In genomic region chr1:43552059-43552742, GRCh38 we compare ENCODE assay signal across 14 cellular contexts. TPM values are rescaled to one million over a fixed set of nuclear protein-coding genes. Genes with fewer than 3 reads are reported as not detected.
DNase-seq lines count a peak whose midpoint lies in the region; ATAC-seq and TF ChIP-seq lines count a peak whose summit lies in the region.
"Had no signal": no experiment of that assay in that cellular context is flagged by ENCODE, and none has a peak within 500 bp of the region (broad histone marks: within the 10 kb centered on the region; RNA-seq: fewer than 3 reads in every experiment).

No MANE protein-coding gene starts in this region.

- peaks cover 10 to 28% (median 23%) of the 10 kb centered on the region in 5 donors for H3K27me3 Mint-ChIP-seq in naive thymus-derived CD8-positive, alpha-beta T cell
- peaks cover 9% of the 10 kb centered on the region for H3K27me3 Mint-ChIP-seq in activated CD4-positive, alpha-beta memory T cell treated with anti-CD3 and anti-CD28 coated beads, Interleukin-2, amount 10 ng/mL, durations not matched to agents 7 days and 5 days

- H3K4me1 Mint-ChIP-seq in naive thymus-derived CD8-positive, alpha-beta T cell = peaks cover 6 to 16% (median 12%) of the 10 kb centered on the region in 4 donors
- H3K4me1 Mint-ChIP-seq in activated CD4-positive, alpha-beta memory T cell treated with anti-CD3 and anti-CD28 coated beads, Interleukin-2, amount 10 ng/mL, durations not matched to agents 7 days and 5 days = peaks cover 6% of the 10 kb centered on the region

- peaks cover 5 to 58% of the 10 kb centered on the region in 2 experiments for H3K79me1 ChIP-seq in IMR-90 (ENCODE audit: low read depth in 1 of 2, low read length in 2 of 2)

- dilution Hi-C loops in IMR-90 (cut with HindIII; ENCODE audit: low sequenced_read_pairs, unreplicated experiment) = no loop called here

- peaks cover 17% of the 10 kb centered on the region; the same call in 1 of the 2 replicates for H3K36me3 ChIP-seq in IMR-90 (ENCODE audit: control insufficient read depth, insufficient read depth, low read length)
- peaks cover 0 to 8% of the 10 kb centered on the region in 2 donors for H3K36me3 ChIP-seq in muscle layer of duodenum (ENCODE audit: control insufficient read depth in 1 of 2, insufficient read depth in 2 of 2, low read length in 2 of 2)
- peaks cover 0 to 27% (median 0%) of the 10 kb centered on the region in 3 donors for H3K36me3 ChIP-seq in tibial nerve

- no peak for TF ChIP-seq RAD21 in IMR-90 (IDR thresholded peaks at IDR 0.05; ENCODE audit: low read length)

- no peak overlapping the region for H4K91ac ChIP-seq in IMR-90 (ENCODE audit: insufficient read depth, low read depth, low read length)

- 100% methylated on average over 1 of the region's 5 CpGs; no CpG with 5 or more reads in 1 of the 2 experiments for WGBS in IMR-90 (ENCODE audit: extremely low coverage in 2 of 2, insufficient read length in 1 of 2), 2 experiments
- WGBS in tibial nerve, 2 donors = 70 to 71% methylated on average over 5 of the region's 5 CpGs

- peak overlapping the region in 1 of 10 donors; percentile 37 for H3K4me3 Mint-ChIP-seq in naive thymus-derived CD8-positive, alpha-beta T cell
- no peak overlapping the region for H3K4me3 Mint-ChIP-seq in activated CD4-positive, alpha-beta memory T cell treated with anti-CD3 and anti-CD28 coated beads, Interleukin-2, amount 10 ng/mL, durations not matched to agents 7 days and 5 days
- H3K4me3 Mint-ChIP-seq: activated CD8-positive, alpha-beta T cell treated with anti-CD3 and anti-CD28 coated beads for 36 hours; activated T-helper 1 cell treated with anti-CD3 and anti-CD28 coated beads, Interleukin-12 subunit alpha, Interleukin-12 subunit beta, Interleukin-2, Interleukin-4 antibody, amounts not matched to agents 30 ng/mL and 10 ng/mL and 1 ng/mL, durations not matched to agents 14 hours and 24 hours and 36 hours had no signal

- H3K4me2 ChIP-seq in IMR-90 (ENCODE audit: low read depth, low read length) = no peak overlapping the region

- POLR2A ChIA-PET in IMR-90 (lab: Charles Lee; ENCODE audit: unreplicated experiment) = no interaction called here
- POLR2A ChIA-PET in naive thymus-derived CD8-positive, alpha-beta T cell (lab: Charles Lee) = no interaction called here
- POLR2A ChIA-PET in activated CD4-positive, alpha-beta memory T cell treated with anti-CD3 and anti-CD28 coated beads, Interleukin-2, amount 10 ng/mL, durations not matched to agents 7 days and 5 days (lab: Charles Lee) = no interaction called here

- 0 out of 4 replicates have a peak overlapping the region, but pooled peaks of 1 of the 2 experiments have one; percentile 22 for H4K8ac ChIP-seq in IMR-90 (ENCODE audit: low read depth in 2 of 2, low read length in 2 of 2)

- no peaks in the 10 kb centered on the region for H3K9me3 ChIP-seq in IMR-90 (ENCODE audit: control insufficient read depth, insufficient read depth, low read length)
- no peaks in the 10 kb centered on the region for H3K9me3 ChIP-seq in muscle layer of duodenum (ENCODE audit: control insufficient read depth in 1 of 2, low read length in 2 of 2)
- no peaks in the 10 kb centered on the region for H3K9me3 ChIP-seq in tibial nerve

- no peaks in the 10 kb centered on the region for H3K27me3 ChIP-seq in IMR-90 (ENCODE audit: control insufficient read depth, insufficient read depth, low read length)
- H3K27me3 ChIP-seq in dorsolateral prefrontal cortex = no peaks in the 10 kb centered on the region
- H3K27me3 ChIP-seq in muscle layer of duodenum (ENCODE audit: low read depth, low read length) = no peaks in the 10 kb centered on the region
- H3K27me3 ChIP-seq in tibial nerve = no peaks in the 10 kb centered on the region

- H2AFZ ChIP-seq in IMR-90 (replicated peaks; ENCODE audit: low read length, poor library complexity) = peak overlapping the region; percentile 63
- H2AFZ ChIP-seq: GM23248 had no signal

- H4K20me1 ChIP-seq in IMR-90 (ENCODE audit: insufficient read depth, low read length) = peaks cover 42% of the 10 kb centered on the region

- DNase-seq in IMR-90 = no peak
- no peak for DNase-seq in dorsolateral prefrontal cortex
- no peak for DNase-seq in tibial nerve (ENCODE audit: low spot score in 2 of 2)
- no peak for DNase-seq in naive thymus-derived CD8-positive, alpha-beta T cell
- DNase-seq in hypothalamus (lab: John Stamatoyannopoulos, UW) = no peak
- DNase-seq in NCI-H187 (lab: John Stamatoyannopoulos, UW) = no peak
- DNase-seq in activated CD4-positive, alpha-beta memory T cell treated with anti-CD3 and anti-CD28 coated beads, Interleukin-2, amount 10 ng/mL, durations not matched to agents 7 days and 5 days = no peak
- DNase-seq: activated CD8-positive, alpha-beta T cell treated with anti-CD3 and anti-CD28 coated beads for 36 hours; NCI-H1694 treated with DMSO at 0.1 percent for 48 hours; WERI-Rb-1 had no signal

- H4K5ac ChIP-seq in IMR-90 (ENCODE audit: low read depth, low read length) = no peak overlapping the region

- no peak overlapping the region for H3K14ac ChIP-seq in IMR-90 (replicated peaks; ENCODE audit: low read depth, low read length)

- peaks cover 13% of the 10 kb centered on the region for H3K9me1 ChIP-seq in IMR-90 (ENCODE audit: insufficient read depth, low read length)

- no peak for TF ChIP-seq EP300 in tibial nerve (IDR thresholded peaks at IDR 0.05)

- CTCF ChIA-PET in IMR-90 (lab: Yijun Ruan, JAX) = no interaction called here
- CTCF ChIA-PET in activated CD4-positive, alpha-beta memory T cell treated with anti-CD3 and anti-CD28 coated beads, Interleukin-2, amount 10 ng/mL, durations not matched to agents 7 days and 5 days (lab: Charles Lee) = interaction anchor here (0.7 to 1.1 kb wide), 2 partner anchors 92 to 98 kb away, joined by 3 to 4 read pairs; no protein-coding TSS in a partner anchor

- peak overlapping the region in 2 of 10 donors; percentile 9 to 55 for H3K27ac Mint-ChIP-seq in naive thymus-derived CD8-positive, alpha-beta T cell
- H3K27ac Mint-ChIP-seq in activated CD4-positive, alpha-beta memory T cell treated with anti-CD3 and anti-CD28 coated beads, Interleukin-2, amount 10 ng/mL, durations not matched to agents 7 days and 5 days = no peak overlapping the region
- H3K27ac Mint-ChIP-seq: activated CD8-positive, alpha-beta T cell treated with anti-CD3 and anti-CD28 coated beads for 36 hours; activated T-helper 1 cell treated with anti-CD3 and anti-CD28 coated beads, Interleukin-12 subunit alpha, Interleukin-12 subunit beta, Interleukin-2, Interleukin-4 antibody, amounts not matched to agents 30 ng/mL and 10 ng/mL and 1 ng/mL, durations not matched to agents 14 hours and 24 hours and 36 hours had no signal

- H3K4me1 ChIP-seq in IMR-90 (ENCODE audit: control insufficient read depth, insufficient read depth, low read length) (no peaks in the 10 kb centered on the region; the same call in 1 of the 2 replicates), muscle layer of duodenum (ENCODE audit: control insufficient read depth in 1 of 2, insufficient read depth in 2 of 2, low read length in 2 of 2) (peaks cover 0 to 15% of the 10 kb centered on the region in 2 donors), tibial nerve (peaks cover 0 to 61% (median 32%) of the 10 kb centered on the region in 4 donors)

- no peaks in the 10 kb centered on the region for H3K9me3 Mint-ChIP-seq in naive thymus-derived CD8-positive, alpha-beta T cell
- H3K9me3 Mint-ChIP-seq in activated CD4-positive, alpha-beta memory T cell treated with anti-CD3 and anti-CD28 coated beads, Interleukin-2, amount 10 ng/mL, durations not matched to agents 7 days and 5 days = no peaks in the 10 kb centered on the region
- H3K9me3 Mint-ChIP-seq: activated CD8-positive, alpha-beta T cell treated with anti-CD3 and anti-CD28 coated beads for 36 hours; activated T-helper 1 cell treated with anti-CD3 and anti-CD28 coated beads, Interleukin-12 subunit alpha, Interleukin-12 subunit beta, Interleukin-2, Interleukin-4 antibody, amounts not matched to agents 30 ng/mL and 10 ng/mL and 1 ng/mL, durations not matched to agents 14 hours and 24 hours and 36 hours had no signal

- H2BK20ac ChIP-seq in IMR-90 (ENCODE audit: low read depth, low read length) = no peak overlapping the region

- H2BK120ac ChIP-seq in IMR-90 (ENCODE audit: low read depth, low read length) = no peak overlapping the region; the same call in 1 of the 2 replicates

- ATAC-seq in IMR-90 (ENCODE audit: low read depth) = no peak
- no peak for ATAC-seq in naive thymus-derived CD8-positive, alpha-beta T cell
- ATAC-seq: activated CD8-positive, alpha-beta T cell treated with anti-CD3 and anti-CD28 coated beads for 36 hours; GM12878 had no signal

- TF ChIP-seq POLR2A in IMR-90 (IDR thresholded peaks at IDR 0.05; ENCODE audit: low read depth, low read length) = no peak
- TF ChIP-seq POLR2A in tibial nerve (IDR thresholded peaks at IDR 0.05) = no peak

- no peak overlapping the region for H2BK15ac ChIP-seq in IMR-90 (ENCODE audit: low read depth, low read length)

- in situ Hi-C loops in IMR-90 (cut with MboI; ENCODE audit: low sequenced_read_pairs) = no loop called here

- H3K27ac ChIP-seq in IMR-90 (ENCODE audit: insufficient read depth, low read length) (no peak overlapping the region), dorsolateral prefrontal cortex (peak overlapping the region; percentile 23 to 98 (median 88)), muscle layer of duodenum (ENCODE audit: low read length) (peak overlapping the region; percentile 61), tibial nerve (peak overlapping the region in 3 of 4 donors; percentile 19 to 52 (median 43))
- H3K27ac ChIP-seq: GM23248, WERI-Rb-1 had no signal

- H3K56ac ChIP-seq in IMR-90 (ENCODE audit: extremely low read depth, insufficient read depth, low read length) = no peak overlapping the region

- TF ChIP-seq CTCF in IMR-90 (conservative IDR thresholded peaks at IDR 0.05; ENCODE audit: low read depth, low read length) = no peak
- TF ChIP-seq CTCF in dorsolateral prefrontal cortex (IDR thresholded peaks at IDR 0.05 in 54 of 56, conservative IDR thresholded peaks at IDR 0.05 in 2 of 56; ENCODE audit: low read depth in 1 of 56, partially characterized antibody in 56 of 56) = no peak
- no peak for TF ChIP-seq CTCF in tibial nerve (IDR thresholded peaks at IDR 0.05)

- H2AK9ac ChIP-seq in IMR-90 (replicated peaks; ENCODE audit: low read depth, low read length, poor library complexity) = peak overlapping the region; percentile 29

- intact Hi-C loops in IMR-90 (cut with micrococcal nuclease) (loop anchor here (2.0 kb wide), 1 partner anchor 15 kb away; no protein-coding TSS in a partner anchor), dorsolateral prefrontal cortex (cut with DNase I) (no loop called here)

- H2BK5ac ChIP-seq in IMR-90 (ENCODE audit: low read depth, low read length, poor library complexity, severe bottlenecking) = no peak overlapping the region

- no peak overlapping the region for H3K9ac ChIP-seq in IMR-90 (ENCODE audit: low read depth, low read length)
- H3K9ac ChIP-seq: GM23248 had no signal

- H3K23ac ChIP-seq in IMR-90 (ENCODE audit: low read depth, low read length) = peak overlapping the region; percentile 43; the same call in 1 of the 2 replicates

- peak overlapping the region; percentile 34; the same call in 1 of the 2 replicates for H3K4ac ChIP-seq in IMR-90 (ENCODE audit: low read depth, low read length)

- no peak overlapping the region for H3K18ac ChIP-seq in IMR-90 (ENCODE audit: low read depth, low read length)

- H2AK5ac ChIP-seq in IMR-90 (ENCODE audit: low read depth, low read length) = no peak overlapping the region

- H3K36me3 Mint-ChIP-seq in naive thymus-derived CD8-positive, alpha-beta T cell = no peaks in the 10 kb centered on the region
- H3K36me3 Mint-ChIP-seq in activated CD4-positive, alpha-beta memory T cell treated with anti-CD3 and anti-CD28 coated beads, Interleukin-2, amount 10 ng/mL, durations not matched to agents 7 days and 5 days (ENCODE audit: low read depth) = no peaks in the 10 kb centered on the region

- BruUV-seq in IMR-90 (replicated peaks; lab: Mats Ljungman, UMichigan) = no TSS peak

- H3K4me3 ChIP-seq in IMR-90 (ENCODE audit: insufficient read depth, low read depth, low read length) (no peak overlapping the region), dorsolateral prefrontal cortex (no peak overlapping the region), muscle layer of duodenum (ENCODE audit: low read depth in 1 of 2, low read length in 2 of 2) (no peak overlapping the region), tibial nerve (no peak overlapping the region)
- H3K4me3 ChIP-seq: GM12878, GM23248 had no signal

RNA-seq across cellular contexts. Expression of gene PTPRF, which starts 21.5 kb away (rescaled TPM):
- total RNA-seq in IMR-90 (2012; rRNA removed) (25.8 and 27.8 TPM in 2 replicates), dorsolateral prefrontal cortex (100 to 1,000 TPM; 123 to 271 (median 184) TPM), tibial nerve (100 to 1,000 TPM in 2 of 4 donors, 10 to 100 TPM in 2; 72.0 to 112 (median 92.5) TPM)
- polyA plus RNA-seq in IMR-90 (2012; rRNA removed) = 92.3 and 103 TPM in 2 replicates
- polyA plus RNA-seq in IMR-90 (2012; cell fraction: cytosol; rRNA removed) = 46.4 and 102 TPM in 2 replicates
- polyA plus RNA-seq in IMR-90 (2012; cell fraction: nucleus; rRNA removed; ENCODE audit: low replicate concordance) = 122 and 210 TPM in 2 replicates
- under 1 TPM in 1 of 2 experiments, not detected in 1; 0.08 TPM for total RNA-seq in naive thymus-derived CD8-positive, alpha-beta T cell
- polyA plus RNA-seq in naive thymus-derived CD8-positive, alpha-beta T cell = not detected
- 1 to 10 TPM; 2.1 to 2.4 TPM for total RNA-seq in activated CD4-positive, alpha-beta memory T cell treated with anti-CD3 and anti-CD28 coated beads, Interleukin-2, amount 10 ng/mL, durations not matched to agents 7 days and 5 days
